Comparison of ENCODE assay signal across 1 cellular context in the genomic region with DNA sequence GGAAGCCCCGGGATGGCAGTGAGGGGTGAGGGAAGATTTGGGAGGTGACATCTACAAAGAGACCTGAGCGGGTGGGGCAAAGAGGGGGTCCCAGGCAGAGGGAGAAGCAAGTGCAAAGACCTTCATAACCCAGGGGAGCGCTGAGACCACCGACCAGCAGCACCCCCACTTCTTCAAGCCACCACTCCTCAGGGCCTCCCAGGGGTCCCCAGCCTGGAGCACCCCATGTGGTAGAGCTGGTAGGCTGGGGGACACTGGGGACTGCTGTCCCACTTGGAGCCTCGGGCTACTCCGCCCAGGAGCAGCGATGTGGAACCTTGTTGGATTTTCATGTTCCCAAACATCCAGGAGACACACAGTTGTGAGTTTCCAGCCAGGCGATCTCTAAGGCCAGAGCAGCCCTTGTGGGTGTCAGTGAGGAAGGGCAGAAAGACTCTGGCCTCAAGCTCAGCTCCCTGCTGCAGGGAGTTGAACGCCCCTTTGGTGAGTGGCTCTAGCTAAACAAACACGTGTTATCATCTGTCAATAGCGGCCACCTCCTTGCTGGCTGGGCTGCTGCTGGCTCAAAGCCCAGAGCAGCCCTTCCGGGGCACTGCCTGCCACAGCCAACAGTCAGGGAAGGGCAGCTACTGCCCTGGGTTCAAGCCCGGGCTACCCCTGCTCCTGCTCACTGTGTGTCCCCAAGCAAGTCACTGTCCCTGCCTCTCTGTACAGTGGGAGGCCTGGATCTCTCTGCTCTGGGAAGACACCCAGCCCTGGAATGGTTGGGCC.
A peak's percentile ranks its signal among the peaks of the same experiment; 100 is the strongest.
TF ChIP-seq lines count a peak whose summit lies in the region.

No MANE protein-coding gene starts in this region.

TF ChIP-seq in K562, 482 proteins besides CTCF, POLR2A, EP300 and RAD21 (continued from another document and continues in another):
- TF ChIP-seq, protein P1, sequence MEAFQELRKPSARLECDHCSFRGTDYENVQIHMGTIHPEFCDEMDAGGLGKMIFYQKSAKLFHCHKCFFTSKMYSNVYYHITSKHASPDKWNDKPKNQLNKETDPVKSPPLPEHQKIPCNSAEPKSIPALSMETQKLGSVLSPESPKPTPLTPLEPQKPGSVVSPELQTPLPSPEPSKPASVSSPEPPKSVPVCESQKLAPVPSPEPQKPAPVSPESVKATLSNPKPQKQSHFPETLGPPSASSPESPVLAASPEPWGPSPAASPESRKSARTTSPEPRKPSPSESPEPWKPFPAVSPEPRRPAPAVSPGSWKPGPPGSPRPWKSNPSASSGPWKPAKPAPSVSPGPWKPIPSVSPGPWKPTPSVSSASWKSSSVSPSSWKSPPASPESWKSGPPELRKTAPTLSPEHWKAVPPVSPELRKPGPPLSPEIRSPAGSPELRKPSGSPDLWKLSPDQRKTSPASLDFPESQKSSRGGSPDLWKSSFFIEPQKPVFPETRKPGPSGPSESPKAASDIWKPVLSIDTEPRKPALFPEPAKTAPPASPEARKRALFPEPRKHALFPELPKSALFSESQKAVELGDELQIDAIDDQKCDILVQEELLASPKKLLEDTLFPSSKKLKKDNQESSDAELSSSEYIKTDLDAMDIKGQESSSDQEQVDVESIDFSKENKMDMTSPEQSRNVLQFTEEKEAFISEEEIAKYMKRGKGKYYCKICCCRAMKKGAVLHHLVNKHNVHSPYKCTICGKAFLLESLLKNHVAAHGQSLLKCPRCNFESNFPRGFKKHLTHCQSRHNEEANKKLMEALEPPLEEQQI (IDR thresholded peaks at IDR 0.05): no peak
- TF ChIP-seq CTBP1 (IDR thresholded peaks at IDR 0.05; ENCODE audit: borderline replicate concordance): peak; percentile 45; the same call in 1 of the 2 replicates
- no peak for TF ChIP-seq ATF1 (CRISPR knock-in tag; IDR thresholded peaks at IDR 0.05)
- peak; percentile 28 for TF ChIP-seq ATF1 (tag; IDR thresholded peaks at IDR 0.05)
- peak; percentile 30; the same call in 1 of the 2 replicates for TF ChIP-seq SMARCA4 (IDR thresholded peaks at IDR 0.05)
- TF ChIP-seq SAFB (IDR thresholded peaks at IDR 0.05; ENCODE audit: borderline replicate concordance, low read depth, low read length): no peak
- TF ChIP-seq ZNF274 (IDR thresholded peaks at IDR 0.05; ENCODE audit: borderline replicate concordance, low read depth, low read length): no peak
- TF ChIP-seq ZNF224 (CRISPR knock-in tag; IDR thresholded peaks at IDR 0.05): no peak
- peak; percentile 60; the same call in 1 of the 2 replicates for TF ChIP-seq MYC (IDR thresholded peaks at IDR 0.05; ENCODE audit: low read depth, low read length)
- TF ChIP-seq MYC (CRISPR knock-in tag; IDR thresholded peaks at IDR 0.05; ENCODE audit: borderline replicate concordance, low read depth): no peak
- TF ChIP-seq PHB2 (IDR thresholded peaks at IDR 0.05; ENCODE audit: low read depth): no peak
- TF ChIP-seq GABPA (tag; conservative IDR thresholded peaks at IDR 0.05; ENCODE audit: low read depth): peak; percentile 40; the same call in 1 of the 2 replicates
- 0 out of 2 replicates have a peak, but pooled peaks have one; percentile 31 for TF ChIP-seq ARID1B (IDR thresholded peaks at IDR 0.05)
- TF ChIP-seq POLR2G (IDR thresholded peaks at IDR 0.05; ENCODE audit: low read depth, low read length): peak; percentile 38; the same call in 1 of the 2 replicates
- TF ChIP-seq BHLHE40 (IDR thresholded peaks at IDR 0.05; ENCODE audit: low read length): peak; percentile 59; the same call in 1 of the 2 replicates
- no peak for TF ChIP-seq NFATC3 (IDR thresholded peaks at IDR 0.05)
- TF ChIP-seq HDAC1 (IDR thresholded peaks at IDR 0.05): peak in 1 of 2 experiments; percentile 81; a peak in 2 of 4 replicates
- no peak for TF ChIP-seq ARNT (IDR thresholded peaks at IDR 0.05)
- no peak for TF ChIP-seq NFXL1 (CRISPR knock-in tag; IDR thresholded peaks at IDR 0.05)
- TF ChIP-seq RBFOX2 (IDR thresholded peaks at IDR 0.05; ENCODE audit: low read depth, low read length): peak; percentile 48
- peak; percentile 36; the same call in 1 of the 2 replicates for TF ChIP-seq FOXA1 (IDR thresholded peaks at IDR 0.05; ENCODE audit: borderline replicate concordance)
- TF ChIP-seq, protein P2, sequence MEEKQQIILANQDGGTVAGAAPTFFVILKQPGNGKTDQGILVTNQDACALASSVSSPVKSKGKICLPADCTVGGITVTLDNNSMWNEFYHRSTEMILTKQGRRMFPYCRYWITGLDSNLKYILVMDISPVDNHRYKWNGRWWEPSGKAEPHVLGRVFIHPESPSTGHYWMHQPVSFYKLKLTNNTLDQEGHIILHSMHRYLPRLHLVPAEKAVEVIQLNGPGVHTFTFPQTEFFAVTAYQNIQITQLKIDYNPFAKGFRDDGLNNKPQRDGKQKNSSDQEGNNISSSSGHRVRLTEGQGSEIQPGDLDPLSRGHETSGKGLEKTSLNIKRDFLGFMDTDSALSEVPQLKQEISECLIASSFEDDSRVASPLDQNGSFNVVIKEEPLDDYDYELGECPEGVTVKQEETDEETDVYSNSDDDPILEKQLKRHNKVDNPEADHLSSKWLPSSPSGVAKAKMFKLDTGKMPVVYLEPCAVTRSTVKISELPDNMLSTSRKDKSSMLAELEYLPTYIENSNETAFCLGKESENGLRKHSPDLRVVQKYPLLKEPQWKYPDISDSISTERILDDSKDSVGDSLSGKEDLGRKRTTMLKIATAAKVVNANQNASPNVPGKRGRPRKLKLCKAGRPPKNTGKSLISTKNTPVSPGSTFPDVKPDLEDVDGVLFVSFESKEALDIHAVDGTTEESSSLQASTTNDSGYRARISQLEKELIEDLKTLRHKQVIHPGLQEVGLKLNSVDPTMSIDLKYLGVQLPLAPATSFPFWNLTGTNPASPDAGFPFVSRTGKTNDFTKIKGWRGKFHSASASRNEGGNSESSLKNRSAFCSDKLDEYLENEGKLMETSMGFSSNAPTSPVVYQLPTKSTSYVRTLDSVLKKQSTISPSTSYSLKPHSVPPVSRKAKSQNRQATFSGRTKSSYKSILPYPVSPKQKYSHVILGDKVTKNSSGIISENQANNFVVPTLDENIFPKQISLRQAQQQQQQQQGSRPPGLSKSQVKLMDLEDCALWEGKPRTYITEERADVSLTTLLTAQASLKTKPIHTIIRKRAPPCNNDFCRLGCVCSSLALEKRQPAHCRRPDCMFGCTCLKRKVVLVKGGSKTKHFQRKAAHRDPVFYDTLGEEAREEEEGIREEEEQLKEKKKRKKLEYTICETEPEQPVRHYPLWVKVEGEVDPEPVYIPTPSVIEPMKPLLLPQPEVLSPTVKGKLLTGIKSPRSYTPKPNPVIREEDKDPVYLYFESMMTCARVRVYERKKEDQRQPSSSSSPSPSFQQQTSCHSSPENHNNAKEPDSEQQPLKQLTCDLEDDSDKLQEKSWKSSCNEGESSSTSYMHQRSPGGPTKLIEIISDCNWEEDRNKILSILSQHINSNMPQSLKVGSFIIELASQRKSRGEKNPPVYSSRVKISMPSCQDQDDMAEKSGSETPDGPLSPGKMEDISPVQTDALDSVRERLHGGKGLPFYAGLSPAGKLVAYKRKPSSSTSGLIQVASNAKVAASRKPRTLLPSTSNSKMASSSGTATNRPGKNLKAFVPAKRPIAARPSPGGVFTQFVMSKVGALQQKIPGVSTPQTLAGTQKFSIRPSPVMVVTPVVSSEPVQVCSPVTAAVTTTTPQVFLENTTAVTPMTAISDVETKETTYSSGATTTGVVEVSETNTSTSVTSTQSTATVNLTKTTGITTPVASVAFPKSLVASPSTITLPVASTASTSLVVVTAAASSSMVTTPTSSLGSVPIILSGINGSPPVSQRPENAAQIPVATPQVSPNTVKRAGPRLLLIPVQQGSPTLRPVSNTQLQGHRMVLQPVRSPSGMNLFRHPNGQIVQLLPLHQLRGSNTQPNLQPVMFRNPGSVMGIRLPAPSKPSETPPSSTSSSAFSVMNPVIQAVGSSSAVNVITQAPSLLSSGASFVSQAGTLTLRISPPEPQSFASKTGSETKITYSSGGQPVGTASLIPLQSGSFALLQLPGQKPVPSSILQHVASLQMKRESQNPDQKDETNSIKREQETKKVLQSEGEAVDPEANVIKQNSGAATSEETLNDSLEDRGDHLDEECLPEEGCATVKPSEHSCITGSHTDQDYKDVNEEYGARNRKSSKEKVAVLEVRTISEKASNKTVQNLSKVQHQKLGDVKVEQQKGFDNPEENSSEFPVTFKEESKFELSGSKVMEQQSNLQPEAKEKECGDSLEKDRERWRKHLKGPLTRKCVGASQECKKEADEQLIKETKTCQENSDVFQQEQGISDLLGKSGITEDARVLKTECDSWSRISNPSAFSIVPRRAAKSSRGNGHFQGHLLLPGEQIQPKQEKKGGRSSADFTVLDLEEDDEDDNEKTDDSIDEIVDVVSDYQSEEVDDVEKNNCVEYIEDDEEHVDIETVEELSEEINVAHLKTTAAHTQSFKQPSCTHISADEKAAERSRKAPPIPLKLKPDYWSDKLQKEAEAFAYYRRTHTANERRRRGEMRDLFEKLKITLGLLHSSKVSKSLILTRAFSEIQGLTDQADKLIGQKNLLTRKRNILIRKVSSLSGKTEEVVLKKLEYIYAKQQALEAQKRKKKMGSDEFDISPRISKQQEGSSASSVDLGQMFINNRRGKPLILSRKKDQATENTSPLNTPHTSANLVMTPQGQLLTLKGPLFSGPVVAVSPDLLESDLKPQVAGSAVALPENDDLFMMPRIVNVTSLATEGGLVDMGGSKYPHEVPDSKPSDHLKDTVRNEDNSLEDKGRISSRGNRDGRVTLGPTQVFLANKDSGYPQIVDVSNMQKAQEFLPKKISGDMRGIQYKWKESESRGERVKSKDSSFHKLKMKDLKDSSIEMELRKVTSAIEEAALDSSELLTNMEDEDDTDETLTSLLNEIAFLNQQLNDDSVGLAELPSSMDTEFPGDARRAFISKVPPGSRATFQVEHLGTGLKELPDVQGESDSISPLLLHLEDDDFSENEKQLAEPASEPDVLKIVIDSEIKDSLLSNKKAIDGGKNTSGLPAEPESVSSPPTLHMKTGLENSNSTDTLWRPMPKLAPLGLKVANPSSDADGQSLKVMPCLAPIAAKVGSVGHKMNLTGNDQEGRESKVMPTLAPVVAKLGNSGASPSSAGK (IDR thresholded peaks at IDR 0.05): peak; percentile 91
- no peak for TF ChIP-seq HCFC1 (IDR thresholded peaks at IDR 0.05; ENCODE audit: low read depth, low read length)
- TF ChIP-seq JUND (IDR thresholded peaks at IDR 0.05; ENCODE audit: borderline replicate concordance, low read depth, low read length): 0 out of 2 replicates have a peak, but pooled peaks have one; percentile 24
- TF ChIP-seq JUND (tag; IDR thresholded peaks at IDR 0.05; ENCODE audit: borderline replicate concordance, low read depth, low read length): no peak; the same call in 2 of the 3 replicates
- TF ChIP-seq, protein P3, sequence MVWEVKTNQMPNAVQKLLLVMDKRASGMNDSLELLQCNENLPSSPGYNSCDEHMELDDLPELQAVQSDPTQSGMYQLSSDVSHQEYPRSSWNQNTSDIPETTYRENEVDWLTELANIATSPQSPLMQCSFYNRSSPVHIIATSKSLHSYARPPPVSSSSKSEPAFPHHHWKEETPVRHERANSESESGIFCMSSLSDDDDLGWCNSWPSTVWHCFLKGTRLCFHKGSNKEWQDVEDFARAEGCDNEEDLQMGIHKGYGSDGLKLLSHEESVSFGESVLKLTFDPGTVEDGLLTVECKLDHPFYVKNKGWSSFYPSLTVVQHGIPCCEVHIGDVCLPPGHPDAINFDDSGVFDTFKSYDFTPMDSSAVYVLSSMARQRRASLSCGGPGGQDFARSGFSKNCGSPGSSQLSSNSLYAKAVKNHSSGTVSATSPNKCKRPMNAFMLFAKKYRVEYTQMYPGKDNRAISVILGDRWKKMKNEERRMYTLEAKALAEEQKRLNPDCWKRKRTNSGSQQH (CRISPR knock-in tag; IDR thresholded peaks at IDR 0.05): no peak
- no peak for TF ChIP-seq CREB1 (IDR thresholded peaks at IDR 0.05)
- TF ChIP-seq CREB1 (CRISPR knock-in tag; IDR thresholded peaks at IDR 0.05): no peak
- no peak for TF ChIP-seq ZNF175 (CRISPR knock-in tag; IDR thresholded peaks at IDR 0.05; ENCODE audit: low read depth)
- TF ChIP-seq ZNF347 (CRISPR knock-in tag; IDR thresholded peaks at IDR 0.05; ENCODE audit: low read depth): no peak
- TF ChIP-seq SAP30 (IDR thresholded peaks at IDR 0.05; ENCODE audit: borderline replicate concordance, insufficient read depth, low read depth, low read length, poor library complexity, severe bottlenecking): peak; percentile 50
- TF ChIP-seq ZC3H8 (IDR thresholded peaks at IDR 0.05): no peak
- 0 out of 2 replicates have a peak, but pooled peaks have one; percentile 11 for TF ChIP-seq SPI1 (IDR thresholded peaks at IDR 0.05; ENCODE audit: borderline replicate concordance, low read depth, low read length)
- TF ChIP-seq, protein P4, sequence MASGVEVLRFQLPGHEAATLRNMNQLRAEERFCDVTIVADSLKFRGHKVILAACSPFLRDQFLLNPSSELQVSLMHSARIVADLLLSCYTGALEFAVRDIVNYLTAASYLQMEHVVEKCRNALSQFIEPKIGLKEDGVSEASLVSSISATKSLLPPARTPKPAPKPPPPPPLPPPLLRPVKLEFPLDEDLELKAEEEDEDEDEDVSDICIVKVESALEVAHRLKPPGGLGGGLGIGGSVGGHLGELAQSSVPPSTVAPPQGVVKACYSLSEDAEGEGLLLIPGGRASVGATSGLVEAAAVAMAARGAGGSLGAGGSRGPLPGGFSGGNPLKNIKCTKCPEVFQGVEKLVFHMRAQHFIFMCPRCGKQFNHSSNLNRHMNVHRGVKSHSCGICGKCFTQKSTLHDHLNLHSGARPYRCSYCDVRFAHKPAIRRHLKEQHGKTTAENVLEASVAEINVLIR (CRISPR knock-in tag; IDR thresholded peaks at IDR 0.05): no peak
- TF ChIP-seq MXI1 (IDR thresholded peaks at IDR 0.05; ENCODE audit: low read depth, low read length): peak; percentile 85
- no peak for TF ChIP-seq NR2F6 (CRISPR knock-in tag; IDR thresholded peaks at IDR 0.05)
- TF ChIP-seq, protein P5, sequence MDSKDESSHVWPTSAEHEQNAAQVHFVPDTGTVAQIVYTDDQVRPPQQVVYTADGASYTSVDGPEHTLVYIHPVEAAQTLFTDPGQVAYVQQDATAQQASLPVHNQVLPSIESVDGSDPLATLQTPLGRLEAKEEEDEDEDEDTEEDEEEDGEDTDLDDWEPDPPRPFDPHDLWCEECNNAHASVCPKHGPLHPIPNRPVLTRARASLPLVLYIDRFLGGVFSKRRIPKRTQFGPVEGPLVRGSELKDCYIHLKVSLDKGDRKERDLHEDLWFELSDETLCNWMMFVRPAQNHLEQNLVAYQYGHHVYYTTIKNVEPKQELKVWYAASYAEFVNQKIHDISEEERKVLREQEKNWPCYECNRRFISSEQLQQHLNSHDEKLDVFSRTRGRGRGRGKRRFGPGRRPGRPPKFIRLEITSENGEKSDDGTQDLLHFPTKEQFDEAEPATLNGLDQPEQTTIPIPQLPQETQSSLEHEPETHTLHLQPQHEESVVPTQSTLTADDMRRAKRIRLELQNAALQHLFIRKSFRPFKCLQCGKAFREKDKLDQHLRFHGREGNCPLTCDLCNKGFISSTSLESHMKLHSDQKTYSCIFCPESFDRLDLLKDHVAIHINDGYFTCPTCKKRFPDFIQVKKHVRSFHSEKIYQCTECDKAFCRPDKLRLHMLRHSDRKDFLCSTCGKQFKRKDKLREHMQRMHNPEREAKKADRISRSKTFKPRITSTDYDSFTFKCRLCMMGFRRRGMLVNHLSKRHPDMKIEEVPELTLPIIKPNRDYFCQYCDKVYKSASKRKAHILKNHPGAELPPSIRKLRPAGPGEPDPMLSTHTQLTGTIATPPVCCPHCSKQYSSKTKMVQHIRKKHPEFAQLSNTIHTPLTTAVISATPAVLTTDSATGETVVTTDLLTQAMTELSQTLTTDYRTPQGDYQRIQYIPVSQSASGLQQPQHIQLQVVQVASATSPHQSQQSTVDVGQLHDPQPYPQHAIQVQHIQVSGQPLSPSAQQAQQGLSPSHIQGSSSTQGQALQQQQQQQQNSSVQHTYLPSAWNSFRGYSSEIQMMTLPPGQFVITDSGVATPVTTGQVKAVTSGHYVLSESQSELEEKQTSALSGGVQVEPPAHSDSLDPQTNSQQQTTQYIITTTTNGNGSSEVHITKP (IDR thresholded peaks at IDR 0.05; ENCODE audit: partially characterized antibody): peak; percentile 51
- no peak for TF ChIP-seq EWSR1 (IDR thresholded peaks at IDR 0.05; ENCODE audit: borderline replicate concordance, low read depth, partially characterized antibody)
